5 cellular contexts compared by ENCODE assay signal in the genomic region with DNA sequence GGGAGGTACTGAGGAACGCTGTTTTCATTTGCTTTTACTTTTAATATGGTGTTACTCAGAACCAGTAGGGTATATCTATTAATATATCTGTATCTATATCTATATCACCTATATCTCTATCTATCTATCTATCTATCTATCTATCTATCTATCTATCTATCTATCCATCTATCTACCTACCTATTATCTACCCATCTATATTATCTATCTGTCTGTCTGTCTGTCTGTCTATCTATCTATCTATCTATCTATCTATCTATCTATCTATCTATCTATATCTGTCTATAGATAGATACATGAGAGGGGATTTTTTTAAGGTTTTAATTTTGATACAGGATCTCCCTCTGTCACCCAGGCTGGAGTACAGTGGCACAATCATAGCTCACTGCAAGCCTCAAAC. TPM values are rescaled to one million over a fixed set of nuclear protein-coding genes. Genes with fewer than 3 reads are reported as not detected.
"Had no signal": no experiment of that assay in that cellular context is flagged by ENCODE, and none has a peak within 500 bp of the region (broad histone marks: within the 10 kb centered on the region; RNA-seq: fewer than 3 reads in every experiment).

No MANE protein-coding gene starts in this region.

RNA-seq across cellular contexts. Expression of gene GDNF, which starts 23.1 kb away (rescaled TPM):
- total RNA-seq: dermis blood vessel endothelial cell, dermis microvascular lymphatic vessel endothelial cell, endothelial cell of umbilical vein, frontal cortex, glomerular endothelial cell had no signal
- polyA plus RNA-seq: endothelial cell of umbilical vein had no signal
